ENCODE assay signal across 1 cellular context in the genomic region with DNA sequence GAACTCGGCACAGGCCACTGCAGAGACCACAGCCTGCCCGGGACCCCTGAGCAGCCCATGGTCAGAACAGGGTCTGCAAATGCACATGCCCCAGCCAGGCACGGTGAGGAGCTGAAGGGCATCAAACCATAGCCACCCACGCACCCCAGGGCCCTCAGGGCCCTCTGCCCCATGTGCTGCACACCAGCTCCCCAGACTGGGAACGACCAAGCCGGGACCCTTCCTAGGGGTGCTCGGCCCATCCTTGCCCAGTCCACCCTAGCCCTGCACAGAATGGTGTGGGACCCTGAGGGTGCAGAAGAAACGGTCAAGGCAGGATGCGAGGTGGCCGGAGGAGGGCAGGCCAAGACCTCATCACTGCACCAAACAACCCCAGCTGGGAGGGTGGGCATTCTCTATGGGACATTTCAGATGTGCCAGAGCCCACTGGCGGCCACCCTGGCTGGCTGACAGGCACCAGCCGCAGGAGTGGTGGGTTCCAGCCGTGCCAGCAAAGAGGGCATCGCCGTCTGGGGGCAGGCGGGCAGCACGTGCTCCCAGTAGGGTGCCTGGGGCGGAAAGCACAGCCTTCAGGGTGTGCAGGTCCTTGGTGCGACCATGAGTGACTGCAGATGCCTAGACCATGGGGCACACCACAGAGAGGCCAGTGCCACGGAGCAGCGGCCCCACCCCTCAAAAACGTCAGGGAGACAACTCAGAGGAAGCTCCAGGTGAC.
A peak's percentile ranks its signal among the peaks of the same experiment; 100 is the strongest.
TF ChIP-seq lines count a peak whose summit lies in the region.

No MANE protein-coding gene starts in this region.

TF ChIP-seq in HepG2, 621 proteins besides CTCF, POLR2A, EP300 and RAD21 (continued from another document):
- TF ChIP-seq, protein P1, sequence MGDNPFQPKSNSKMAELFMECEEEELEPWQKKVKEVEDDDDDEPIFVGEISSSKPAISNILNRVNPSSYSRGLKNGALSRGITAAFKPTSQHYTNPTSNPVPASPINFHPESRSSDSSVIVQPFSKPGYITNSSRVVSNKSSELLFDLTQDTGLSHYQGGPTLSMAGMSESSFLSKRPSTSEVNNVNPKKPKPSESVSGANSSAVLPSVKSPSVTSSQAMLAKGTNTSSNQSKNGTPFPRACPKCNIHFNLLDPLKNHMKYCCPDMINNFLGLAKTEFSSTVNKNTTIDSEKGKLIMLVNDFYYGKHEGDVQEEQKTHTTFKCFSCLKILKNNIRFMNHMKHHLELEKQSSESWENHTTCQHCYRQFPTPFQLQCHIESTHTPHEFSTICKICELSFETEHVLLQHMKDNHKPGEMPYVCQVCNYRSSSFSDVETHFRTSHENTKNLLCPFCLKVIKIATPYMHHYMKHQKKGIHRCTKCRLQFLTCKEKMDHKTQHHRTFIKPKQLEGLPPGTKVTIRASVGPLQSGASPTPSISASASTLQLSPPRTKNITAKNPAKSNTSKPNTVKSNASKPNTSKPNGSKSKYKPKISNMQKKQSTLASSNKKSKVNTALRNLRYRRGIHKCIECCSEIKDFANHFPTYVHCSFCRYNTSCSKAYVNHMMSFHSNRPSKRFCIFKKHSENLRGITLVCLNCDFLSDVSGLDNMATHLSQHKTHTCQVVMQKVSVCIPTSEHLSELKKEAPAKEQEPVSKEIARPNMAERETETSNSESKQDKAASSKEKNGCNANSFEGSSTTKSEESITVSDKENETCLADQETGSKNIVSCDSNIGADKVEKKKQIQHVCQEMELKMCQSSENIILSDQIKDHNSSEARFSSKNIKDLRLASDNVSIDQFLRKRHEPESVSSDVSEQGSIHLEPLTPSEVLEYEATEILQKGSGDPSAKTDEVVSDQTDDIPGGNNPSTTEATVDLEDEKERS (CRISPR knock-in tag; IDR thresholded peaks at IDR 0.05): no peak
- TF ChIP-seq PRDM4 (CRISPR knock-in tag; IDR thresholded peaks at IDR 0.05; ENCODE audit: borderline replicate concordance): no peak
- TF ChIP-seq TBP (CRISPR knock-in tag; IDR thresholded peaks at IDR 0.05): no peak
- TF ChIP-seq RBFOX2 (IDR thresholded peaks at IDR 0.05; ENCODE audit: low read depth, low read length): peak; percentile 61
- no peak for TF ChIP-seq ZNF367 (CRISPR knock-in tag; IDR thresholded peaks at IDR 0.05; ENCODE audit: borderline replicate concordance)
- TF ChIP-seq AGO2 (optimal IDR thresholded peaks at IDR 0.05; ENCODE audit: low read depth, low read length): peak; percentile 74
- no peak for TF ChIP-seq TEF (CRISPR knock-in tag; IDR thresholded peaks at IDR 0.05)
- no peak for TF ChIP-seq ZNF256 (CRISPR knock-in tag; conservative IDR thresholded peaks at IDR 0.05)
- no peak for TF ChIP-seq IKZF4 (CRISPR knock-in tag; IDR thresholded peaks at IDR 0.05; ENCODE audit: borderline replicate concordance, low read depth, not compliant biosample characterization)
- no peak for TF ChIP-seq ZNF720 (CRISPR knock-in tag; IDR thresholded peaks at IDR 0.05)
- no peak for TF ChIP-seq ZNF296 (CRISPR knock-in tag; conservative IDR thresholded peaks at IDR 0.05)
- TF ChIP-seq ZNF326 (CRISPR knock-in tag; IDR thresholded peaks at IDR 0.05; ENCODE audit: borderline replicate concordance): no peak
